ENCODE assay signal across 12 cellular contexts in the genomic region with DNA sequence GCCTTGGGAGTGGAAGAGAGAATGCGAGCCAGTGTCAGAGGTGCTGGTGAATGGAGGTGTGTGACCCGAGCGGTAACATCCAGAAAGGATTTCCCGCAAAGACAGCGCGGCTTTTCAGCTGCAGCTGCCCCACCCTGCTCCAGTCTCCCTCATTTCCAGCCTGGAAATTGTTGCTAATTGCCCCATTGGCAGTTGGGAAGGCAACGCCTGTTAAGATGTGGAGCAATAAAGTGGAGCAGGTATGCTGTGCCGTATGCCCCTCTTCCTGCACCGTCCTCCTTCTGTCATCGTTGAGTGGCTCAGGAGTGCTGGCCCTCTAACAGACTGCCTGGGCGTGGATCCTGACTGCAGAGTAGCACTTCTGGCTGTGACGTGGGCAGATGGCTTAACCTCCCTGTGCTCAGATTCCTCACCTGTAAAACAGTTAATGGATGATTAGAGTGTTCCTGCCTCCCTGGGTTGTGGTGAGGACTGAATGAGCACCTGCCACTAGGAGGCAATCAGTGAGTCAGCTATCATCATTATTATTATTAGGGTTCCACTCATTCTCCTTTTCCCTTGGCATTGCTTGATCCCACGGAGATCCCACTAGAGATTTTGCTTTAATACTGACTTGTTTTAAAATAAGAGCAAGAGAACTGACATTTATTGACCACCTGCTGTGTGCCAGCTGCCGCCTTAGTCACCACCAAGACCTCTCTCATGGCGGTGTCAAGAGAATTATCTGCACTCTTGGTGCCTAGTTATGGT. TPM values are rescaled to one million over a fixed set of nuclear protein-coding genes. Genes with fewer than 3 reads are reported as not detected.
DNase-seq lines count a peak whose midpoint lies in the region; ATAC-seq and TF ChIP-seq lines count a peak whose summit lies in the region.
"Had no signal": no experiment of that assay in that cellular context is flagged by ENCODE, and none has a peak within 500 bp of the region (broad histone marks: within the 10 kb centered on the region; RNA-seq: fewer than 3 reads in every experiment).

No MANE protein-coding gene starts in this region.

- 0 out of 2 replicates have a peak overlapping the region, but pooled peaks have one; percentile 2 for H3K27ac ChIP-seq in RWPE1
- no peak overlapping the region for H3K27ac ChIP-seq in upper lobe of right lung

- TF ChIP-seq CTCF in RWPE1 (conservative IDR thresholded peaks at IDR 0.05; ENCODE audit: low read depth) (no peak), kidney epithelial cell (IDR thresholded peaks at IDR 0.05; ENCODE audit: insufficient read depth, low read length, poor library complexity, severe bottlenecking) (peak; percentile 12), upper lobe of right lung (IDR thresholded peaks at IDR 0.05) (no peak)

- no peaks in the 10 kb centered on the region for H3K27me3 Mint-ChIP-seq in effector memory CD8-positive, alpha-beta T cell

- no peaks in the 10 kb centered on the region for H3K36me3 ChIP-seq in kidney epithelial cell (ENCODE audit: control insufficient read depth, insufficient read depth, low read length)
- H3K36me3 ChIP-seq in upper lobe of right lung: no peaks in the 10 kb centered on the region

- peak overlapping the region in 1 of 2 donors; percentile 40 for H3K27ac Mint-ChIP-seq in effector memory CD8-positive, alpha-beta T cell

- H3K27me3 ChIP-seq in kidney epithelial cell (ENCODE audit: control insufficient read depth, insufficient read depth, low read length): no peaks in the 10 kb centered on the region
- H3K27me3 ChIP-seq in upper lobe of right lung: no peaks in the 10 kb centered on the region

- ATAC-seq in upper lobe of right lung: peak; percentile 88
- ATAC-seq in HG03439 (IDR thresholded peaks at IDR 0.05; ENCODE audit: unreplicated experiment): no peak
- ATAC-seq in effector memory CD8-positive, alpha-beta T cell (replicated peaks): no peak
- ATAC-seq in GM21529 (IDR thresholded peaks at IDR 0.05; ENCODE audit: unreplicated experiment): no peak

- no peaks in the 10 kb centered on the region for H3K9me3 ChIP-seq in upper lobe of right lung

- peaks cover 5% of the 10 kb centered on the region for H3K36me3 Mint-ChIP-seq in effector memory CD8-positive, alpha-beta T cell (ENCODE audit: insufficient read depth)

- no peaks in the 10 kb centered on the region for H3K9me3 Mint-ChIP-seq in effector memory CD8-positive, alpha-beta T cell

- intact Hi-C loops in upper lobe of right lung (cut with DNase I): no loop called here

- H3K4me3 Mint-ChIP-seq in effector memory CD8-positive, alpha-beta T cell: no peak overlapping the region
- H3K4me3 Mint-ChIP-seq: neural crest cell had no signal

- DNase-seq in NCI-H82 (lab: John Stamatoyannopoulos, UW): peak; percentile 50
- no peak for DNase-seq in NCI-H82 treated with DMSO at 0.1 percent for 48 hours (lab: John Stamatoyannopoulos, UW; ENCODE audit: unreplicated experiment)
- DNase-seq in RWPE1 (ENCODE audit: low spot score): no peak
- DNase-seq in kidney epithelial cell (ENCODE audit: low read depth): no peak
- peak; percentile 81 for DNase-seq in upper lobe of right lung
- DNase-seq in effector memory CD8-positive, alpha-beta T cell: no peak
- DNase-seq: ACHN, GDM1, NCI-H1694 had no signal

- peaks cover 19% of the 10 kb centered on the region for H3K4me1 ChIP-seq in upper lobe of right lung

- H3K4me1 Mint-ChIP-seq in effector memory CD8-positive, alpha-beta T cell (ENCODE audit: low read depth in 2 of 2): peaks cover 8 to 13% of the 10 kb centered on the region in 2 donors

- H3K4me3 ChIP-seq in kidney epithelial cell (ENCODE audit: low read depth, low read length) (no peak overlapping the region), upper lobe of right lung (no peak overlapping the region)

- POLR2A ChIA-PET in RWPE1 (lab: Yijun Ruan, JAX; ENCODE audit: low non-redundant PET): no interaction called here

- CTCF ChIA-PET in RWPE1 (lab: Yijun Ruan, JAX): interaction anchor here (0.7 kb wide), 1 partner anchor 342 kb away, joined by 3 read pairs; no protein-coding TSS in a partner anchor

RNA-seq across cellular contexts. Expression of gene ARFGEF2, which starts 11.7 kb away (rescaled TPM):
- total RNA-seq in kidney epithelial cell (34.0 and 38.9 TPM in 2 replicates), upper lobe of right lung (37.9 TPM)

Comparison
In these comparisons a context has a peak if more than half of its experiments do, and no peak if none do; other contexts are left out.
1. DNase-seq: peak in NCI-H82 (single experiment) and upper lobe of right lung (single experiment); none in NCI-H82 treated with DMSO at 0.1 percent for 48 hours (single experiment), RWPE1 (single experiment), kidney epithelial cell (single experiment) and effector memory CD8-positive, alpha-beta T cell (0 of 3).